2 cellular contexts compared by ENCODE assay signal in genomic region chr2:169711751-169712509, GRCh38.
TF ChIP-seq lines count a peak whose summit lies in the region.

No MANE protein-coding gene starts in this region.

TF ChIP-seq in A549, 52 proteins besides CTCF, POLR2A, EP300 and RAD21:
- peak; percentile 32 for TF ChIP-seq MAFK (IDR thresholded peaks at IDR 0.05; ENCODE audit: partially characterized antibody)
- TF ChIP-seq ATOH8 (CRISPR knock-in tag; IDR thresholded peaks at IDR 0.05; ENCODE audit: low read depth): peak; percentile 54; the same call in 1 of the 2 replicates
- TF ChIP-seq E2F6 (IDR thresholded peaks at IDR 0.05; ENCODE audit: borderline replicate concordance, low read depth): no peak

TF ChIP-seq in GM23338, 12 proteins besides CTCF, POLR2A, EP300 and RAD21:
- TF ChIP-seq NANOG (IDR thresholded peaks at IDR 0.05; ENCODE audit: borderline replicate concordance) (no peak), ZNF462 (CRISPR knock-in tag; IDR thresholded peaks at IDR 0.05) (no peak), REST (IDR thresholded peaks at IDR 0.05; ENCODE audit: unreplicated experiment) (no peak), ZNF114 (CRISPR knock-in tag; IDR thresholded peaks at IDR 0.05) (no peak), JUNB (IDR thresholded peaks at IDR 0.05; ENCODE audit: unreplicated experiment) (no peak), ZNF331 (CRISPR knock-in tag; IDR thresholded peaks at IDR 0.05; ENCODE audit: low read depth) (no peak), ETS1 (IDR thresholded peaks at IDR 0.05) (no peak), EZH2phosphoT487 (IDR thresholded peaks at IDR 0.05; ENCODE audit: unreplicated experiment) (no peak), POLR2AphosphoS5 (IDR thresholded peaks at IDR 0.05; ENCODE audit: low read depth) (no peak)
